Comparison of ENCODE assay signal across 1 cellular context in genomic region chr12:120692524-120693033, GRCh38.
TF ChIP-seq lines count a peak whose summit lies in the region.

No MANE protein-coding gene starts in this region.

TF ChIP-seq in HepG2, 621 proteins besides CTCF, POLR2A, EP300 and RAD21 (continued from another document and continues in another):
- TF ChIP-seq, protein P1, sequence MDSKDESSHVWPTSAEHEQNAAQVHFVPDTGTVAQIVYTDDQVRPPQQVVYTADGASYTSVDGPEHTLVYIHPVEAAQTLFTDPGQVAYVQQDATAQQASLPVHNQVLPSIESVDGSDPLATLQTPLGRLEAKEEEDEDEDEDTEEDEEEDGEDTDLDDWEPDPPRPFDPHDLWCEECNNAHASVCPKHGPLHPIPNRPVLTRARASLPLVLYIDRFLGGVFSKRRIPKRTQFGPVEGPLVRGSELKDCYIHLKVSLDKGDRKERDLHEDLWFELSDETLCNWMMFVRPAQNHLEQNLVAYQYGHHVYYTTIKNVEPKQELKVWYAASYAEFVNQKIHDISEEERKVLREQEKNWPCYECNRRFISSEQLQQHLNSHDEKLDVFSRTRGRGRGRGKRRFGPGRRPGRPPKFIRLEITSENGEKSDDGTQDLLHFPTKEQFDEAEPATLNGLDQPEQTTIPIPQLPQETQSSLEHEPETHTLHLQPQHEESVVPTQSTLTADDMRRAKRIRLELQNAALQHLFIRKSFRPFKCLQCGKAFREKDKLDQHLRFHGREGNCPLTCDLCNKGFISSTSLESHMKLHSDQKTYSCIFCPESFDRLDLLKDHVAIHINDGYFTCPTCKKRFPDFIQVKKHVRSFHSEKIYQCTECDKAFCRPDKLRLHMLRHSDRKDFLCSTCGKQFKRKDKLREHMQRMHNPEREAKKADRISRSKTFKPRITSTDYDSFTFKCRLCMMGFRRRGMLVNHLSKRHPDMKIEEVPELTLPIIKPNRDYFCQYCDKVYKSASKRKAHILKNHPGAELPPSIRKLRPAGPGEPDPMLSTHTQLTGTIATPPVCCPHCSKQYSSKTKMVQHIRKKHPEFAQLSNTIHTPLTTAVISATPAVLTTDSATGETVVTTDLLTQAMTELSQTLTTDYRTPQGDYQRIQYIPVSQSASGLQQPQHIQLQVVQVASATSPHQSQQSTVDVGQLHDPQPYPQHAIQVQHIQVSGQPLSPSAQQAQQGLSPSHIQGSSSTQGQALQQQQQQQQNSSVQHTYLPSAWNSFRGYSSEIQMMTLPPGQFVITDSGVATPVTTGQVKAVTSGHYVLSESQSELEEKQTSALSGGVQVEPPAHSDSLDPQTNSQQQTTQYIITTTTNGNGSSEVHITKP (CRISPR knock-in tag; IDR thresholded peaks at IDR 0.05; ENCODE audit: low read depth): 0 out of 2 replicates have a peak, but pooled peaks have one; percentile 13
- TF ChIP-seq BCL6 (CRISPR knock-in tag; IDR thresholded peaks at IDR 0.05): peak; percentile 58
- no peak for TF ChIP-seq JUND (CRISPR knock-in tag; IDR thresholded peaks at IDR 0.05)
- TF ChIP-seq ZNF20 (CRISPR knock-in tag; IDR thresholded peaks at IDR 0.05): no peak
- TF ChIP-seq ZFAT (CRISPR knock-in tag; conservative IDR thresholded peaks at IDR 0.05): no peak
- TF ChIP-seq NFKB2 (CRISPR knock-in tag; IDR thresholded peaks at IDR 0.05; ENCODE audit: borderline replicate concordance): no peak
- TF ChIP-seq HDAC1 (CRISPR knock-in tag; IDR thresholded peaks at IDR 0.05): 0 out of 2 replicates have a peak, but pooled peaks have one; percentile 31
- TF ChIP-seq ZSCAN9 (CRISPR knock-in tag; IDR thresholded peaks at IDR 0.05; ENCODE audit: borderline replicate concordance): no peak
- peak; percentile 93 for TF ChIP-seq SOX5 (CRISPR knock-in tag; IDR thresholded peaks at IDR 0.05; ENCODE audit: borderline replicate concordance)
- TF ChIP-seq SATB2 (CRISPR knock-in tag; IDR thresholded peaks at IDR 0.05): no peak
- TF ChIP-seq ZFYVE20 (CRISPR knock-in tag; IDR thresholded peaks at IDR 0.05; ENCODE audit: borderline replicate concordance, low read depth): no peak
- TF ChIP-seq ZNF550 (CRISPR knock-in tag; IDR thresholded peaks at IDR 0.05; ENCODE audit: borderline replicate concordance): no peak
- TF ChIP-seq MAZ (IDR thresholded peaks at IDR 0.05; ENCODE audit: borderline replicate concordance, low read depth, low read length): no peak
- no peak for TF ChIP-seq MAZ (CRISPR knock-in tag; IDR thresholded peaks at IDR 0.05; ENCODE audit: low read depth)
- TF ChIP-seq, protein P2, sequence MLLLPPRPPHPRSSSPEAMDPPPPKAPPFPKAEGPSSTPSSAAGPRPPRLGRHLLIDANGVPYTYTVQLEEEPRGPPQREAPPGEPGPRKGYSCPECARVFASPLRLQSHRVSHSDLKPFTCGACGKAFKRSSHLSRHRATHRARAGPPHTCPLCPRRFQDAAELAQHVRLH (CRISPR knock-in tag; IDR thresholded peaks at IDR 0.05; ENCODE audit: borderline replicate concordance, low read depth): no peak
- peak; percentile 35; the same call in 1 of the 2 replicates for TF ChIP-seq MIXL1 (CRISPR knock-in tag; IDR thresholded peaks at IDR 0.05)
- TF ChIP-seq HDAC2 (CRISPR knock-in tag; IDR thresholded peaks at IDR 0.05): peak; percentile 44; the same call in 1 of the 2 replicates
- peak; percentile 45; the same call in 1 of the 2 replicates for TF ChIP-seq FOXK1 (CRISPR knock-in tag; IDR thresholded peaks at IDR 0.05; ENCODE audit: borderline replicate concordance, low read depth)
- peak; percentile 80; the same call in 1 of the 2 replicates for TF ChIP-seq ZNF460 (CRISPR knock-in tag; IDR thresholded peaks at IDR 0.05; ENCODE audit: borderline replicate concordance)
- peak; percentile 54; the same call in 1 of the 2 replicates for TF ChIP-seq ELF3 (CRISPR knock-in tag; IDR thresholded peaks at IDR 0.05)
- TF ChIP-seq NR2F2 (IDR thresholded peaks at IDR 0.05; ENCODE audit: borderline replicate concordance, low read depth): peak; percentile 66
- no peak for TF ChIP-seq ZNF431 (CRISPR knock-in tag; IDR thresholded peaks at IDR 0.05; ENCODE audit: borderline replicate concordance, low read depth)
- 0 out of 4 replicates have a peak, but pooled peaks of 1 of the 2 experiments have one; percentile 29 for TF ChIP-seq KLF16 (CRISPR knock-in tag; IDR thresholded peaks at IDR 0.05)
- TF ChIP-seq HMG20A (CRISPR knock-in tag; IDR thresholded peaks at IDR 0.05; ENCODE audit: borderline replicate concordance): peak; percentile 69; the same call in 1 of the 2 replicates
- TF ChIP-seq, protein P3, sequence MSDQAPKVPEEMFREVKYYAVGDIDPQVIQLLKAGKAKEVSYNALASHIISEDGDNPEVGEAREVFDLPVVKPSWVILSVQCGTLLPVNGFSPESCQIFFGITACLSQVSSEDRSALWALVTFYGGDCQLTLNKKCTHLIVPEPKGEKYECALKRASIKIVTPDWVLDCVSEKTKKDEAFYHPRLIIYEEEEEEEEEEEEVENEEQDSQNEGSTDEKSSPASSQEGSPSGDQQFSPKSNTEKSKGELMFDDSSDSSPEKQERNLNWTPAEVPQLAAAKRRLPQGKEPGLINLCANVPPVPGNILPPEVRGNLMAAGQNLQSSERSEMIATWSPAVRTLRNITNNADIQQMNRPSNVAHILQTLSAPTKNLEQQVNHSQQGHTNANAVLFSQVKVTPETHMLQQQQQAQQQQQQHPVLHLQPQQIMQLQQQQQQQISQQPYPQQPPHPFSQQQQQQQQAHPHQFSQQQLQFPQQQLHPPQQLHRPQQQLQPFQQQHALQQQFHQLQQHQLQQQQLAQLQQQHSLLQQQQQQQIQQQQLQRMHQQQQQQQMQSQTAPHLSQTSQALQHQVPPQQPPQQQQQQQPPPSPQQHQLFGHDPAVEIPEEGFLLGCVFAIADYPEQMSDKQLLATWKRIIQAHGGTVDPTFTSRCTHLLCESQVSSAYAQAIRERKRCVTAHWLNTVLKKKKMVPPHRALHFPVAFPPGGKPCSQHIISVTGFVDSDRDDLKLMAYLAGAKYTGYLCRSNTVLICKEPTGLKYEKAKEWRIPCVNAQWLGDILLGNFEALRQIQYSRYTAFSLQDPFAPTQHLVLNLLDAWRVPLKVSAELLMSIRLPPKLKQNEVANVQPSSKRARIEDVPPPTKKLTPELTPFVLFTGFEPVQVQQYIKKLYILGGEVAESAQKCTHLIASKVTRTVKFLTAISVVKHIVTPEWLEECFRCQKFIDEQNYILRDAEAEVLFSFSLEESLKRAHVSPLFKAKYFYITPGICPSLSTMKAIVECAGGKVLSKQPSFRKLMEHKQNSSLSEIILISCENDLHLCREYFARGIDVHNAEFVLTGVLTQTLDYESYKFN (CRISPR knock-in tag; conservative IDR thresholded peaks at IDR 0.05): peak; percentile 67
- TF ChIP-seq GFI1 (CRISPR knock-in tag; IDR thresholded peaks at IDR 0.05; ENCODE audit: borderline replicate concordance): peak; percentile 73
- no peak for TF ChIP-seq AFF4 (CRISPR knock-in tag; IDR thresholded peaks at IDR 0.05)
- peak; percentile 81 for TF ChIP-seq ARID5B (CRISPR knock-in tag; IDR thresholded peaks at IDR 0.05)
- TF ChIP-seq HMGXB4 (CRISPR knock-in tag; IDR thresholded peaks at IDR 0.05; ENCODE audit: borderline replicate concordance in 1 of 2, low read depth in 1 of 2): peak in 1 of 2 experiments; percentile 29; a peak in 1 of 4 replicates
- TF ChIP-seq GABPA (IDR thresholded peaks at IDR 0.05; ENCODE audit: low read depth, low read length): no peak
- TF ChIP-seq GABPA (CRISPR knock-in tag; IDR thresholded peaks at IDR 0.05; ENCODE audit: low read depth): peak; percentile 35; the same call in 1 of the 2 replicates
- no peak for TF ChIP-seq ZNF619 (CRISPR knock-in tag; IDR thresholded peaks at IDR 0.05)
- TF ChIP-seq KLF15 (CRISPR knock-in tag; IDR thresholded peaks at IDR 0.05; ENCODE audit: borderline replicate concordance): no peak
- no peak for TF ChIP-seq GPN1 (CRISPR knock-in tag; IDR thresholded peaks at IDR 0.05; ENCODE audit: borderline replicate concordance)
- TF ChIP-seq YEATS2 (CRISPR knock-in tag; IDR thresholded peaks at IDR 0.05; ENCODE audit: borderline replicate concordance): peak; percentile 64; the same call in 1 of the 2 replicates
- TF ChIP-seq ZEB1 (IDR thresholded peaks at IDR 0.05; ENCODE audit: insufficient replicate concordance, low read depth): no peak
- peak; percentile 50; the same call in 1 of the 2 replicates for TF ChIP-seq PPARG (CRISPR knock-in tag; conservative IDR thresholded peaks at IDR 0.05)
- TF ChIP-seq ZNF614 (CRISPR knock-in tag; IDR thresholded peaks at IDR 0.05; ENCODE audit: borderline replicate concordance): 0 out of 2 replicates have a peak, but pooled peaks have one; percentile 32
- TF ChIP-seq CREM (IDR thresholded peaks at IDR 0.05): peak; percentile 52; the same call in 1 of the 2 replicates
- TF ChIP-seq CREM (CRISPR knock-in tag; IDR thresholded peaks at IDR 0.05): no peak
- TF ChIP-seq ZBTB21 (CRISPR knock-in tag; IDR thresholded peaks at IDR 0.05): no peak
- peak; percentile 63; the same call in 1 of the 2 replicates for TF ChIP-seq RXRA (CRISPR knock-in tag; IDR thresholded peaks at IDR 0.05)
- 0 out of 2 replicates have a peak, but pooled peaks have one; percentile 12 for TF ChIP-seq ZNF331 (CRISPR knock-in tag; IDR thresholded peaks at IDR 0.05)
- peak; percentile 33; the same call in 1 of the 2 replicates for TF ChIP-seq KDM6A (CRISPR knock-in tag; IDR thresholded peaks at IDR 0.05; ENCODE audit: low read depth)
- TF ChIP-seq CCAR2 (optimal IDR thresholded peaks at IDR 0.05; ENCODE audit: low read depth, low read length): no peak
- TF ChIP-seq ZBTB7B (CRISPR knock-in tag; IDR thresholded peaks at IDR 0.05): no peak
- TF ChIP-seq FOXP1 (IDR thresholded peaks at IDR 0.05): no peak
- peak; percentile 59; the same call in 1 of the 2 replicates for TF ChIP-seq FOXP1 (CRISPR knock-in tag; IDR thresholded peaks at IDR 0.05)
- TF ChIP-seq SIX1 (CRISPR knock-in tag; IDR thresholded peaks at IDR 0.05; ENCODE audit: borderline replicate concordance): peak; percentile 57; the same call in 1 of the 2 replicates
